In genomic region chr11:113365895-113366294, GRCh38 we compare ENCODE assay signal across 19 cellular contexts. TPM values are rescaled to one million over a fixed set of nuclear protein-coding genes. Genes with fewer than 3 reads are reported as not detected.
DNase-seq lines count a peak whose midpoint lies in the region; ATAC-seq and TF ChIP-seq lines count a peak whose summit lies in the region.
"Had no signal": no experiment of that assay in that cellular context is flagged by ENCODE, and none has a peak within 500 bp of the region (broad histone marks: within the 10 kb centered on the region; RNA-seq: fewer than 3 reads in every experiment).

No MANE protein-coding gene starts in this region.

- H3K27ac ChIP-seq in CD4-positive, CD25-positive, alpha-beta regulatory T cell (ENCODE audit: insufficient read depth, low read length, poor library complexity, severe bottlenecking), result no peak overlapping the region
- no peak overlapping the region for H3K27ac ChIP-seq in CD4-positive, alpha-beta T cell (ENCODE audit: low read depth, low read length)
- no peak overlapping the region for H3K27ac ChIP-seq in esophagus squamous epithelium
- H3K27ac ChIP-seq: BLaER1, SJCRH30 had no signal

- no peaks in the 10 kb centered on the region for H3K9me3 Mint-ChIP-seq in CD4-positive, CD25-positive, alpha-beta regulatory T cell
- H3K9me3 Mint-ChIP-seq in CD4-positive, alpha-beta T cell, result no peaks in the 10 kb centered on the region
- H3K9me3 Mint-ChIP-seq: H9 had no signal

- no peaks in the 10 kb centered on the region for H3K9me3 ChIP-seq in CD4-positive, CD25-positive, alpha-beta regulatory T cell (ENCODE audit: control insufficient read depth in 2 of 2, low read length in 2 of 2)
- no peaks in the 10 kb centered on the region for H3K9me3 ChIP-seq in CD4-positive, alpha-beta T cell (ENCODE audit: control insufficient read depth, low read length)
- no peaks in the 10 kb centered on the region for H3K9me3 ChIP-seq in esophagus squamous epithelium
- H3K9me3 ChIP-seq: BLaER1, SJCRH30 had no signal

- CTCF ChIA-PET in CD4-positive, alpha-beta T cell (lab: Charles Lee), result no interaction called here

- peak in 2 of 3 donors; percentile 11 to 27 for DNase-seq in CD4-positive, CD25-positive, alpha-beta regulatory T cell
- peak in 1 of 10 experiments; percentile 15 for DNase-seq in CD4-positive, alpha-beta T cell
- peak; percentile 67 for DNase-seq in NCI-H510A treated with DMSO at 0.1 percent for 48 hours (lab: John Stamatoyannopoulos, UW)
- DNase-seq in left lobe of liver (ENCODE audit: low spot score), result no peak
- no peak for DNase-seq in 8988T
- no peak for DNase-seq in esophagus squamous epithelium (lab: John Stamatoyannopoulos, UW)
- DNase-seq: Calu3; GDM1; H9; MM.1S; NCI-H1105 treated with DMSO at 0.1 percent for 48 hours; NCI-H187 treated with DMSO at 0.1 percent for 48 hours; NCI-H526; NK-92 treated with Interleukin-12 subunit alpha and Interleukin-12 subunit beta, amount 100 ng/mL, for 24 hours; OCI-M1; RPMI8226; SJCRH30 had no signal

- peak overlapping the region; percentile 88 to 92 (median 91) for H3K27ac Mint-ChIP-seq in CD4-positive, CD25-positive, alpha-beta regulatory T cell
- peak overlapping the region; percentile 85 for H3K27ac Mint-ChIP-seq in CD4-positive, alpha-beta T cell
- H3K27ac Mint-ChIP-seq: H9 had no signal

- WGBS in esophagus squamous epithelium, 2 donors, result 65 to 88% methylated on average over 2 to 5 of the region's 5 CpGs

- no peaks in the 10 kb centered on the region for H3K27me3 Mint-ChIP-seq in CD4-positive, CD25-positive, alpha-beta regulatory T cell
- H3K27me3 Mint-ChIP-seq in CD4-positive, alpha-beta T cell, result no peaks in the 10 kb centered on the region

- POLR2A ChIA-PET in CD4-positive, alpha-beta T cell (lab: Charles Lee), result interaction anchor here (0.6 to 1.4 kb wide), 3 partner anchors 8 to 52 kb away, joined by 3 read pairs; partner anchors contain the start of gene TTC12

- TF ChIP-seq POLR2A in esophagus squamous epithelium (IDR thresholded peaks at IDR 0.05), result no peak

- H3K4me1 Mint-ChIP-seq in CD4-positive, CD25-positive, alpha-beta regulatory T cell, result peaks cover 0 to 34% (median 18%) of the 10 kb centered on the region in 4 donors
- H3K4me1 Mint-ChIP-seq in CD4-positive, alpha-beta T cell (ENCODE audit: low read depth), result peaks cover 37% of the 10 kb centered on the region

- no peak overlapping the region for H3K4me3 ChIP-seq in CD4-positive, CD25-positive, alpha-beta regulatory T cell (ENCODE audit: low read depth, low read length)
- H3K4me3 ChIP-seq in esophagus squamous epithelium, result no peak overlapping the region
- H3K4me3 ChIP-seq: BLaER1, SJCRH30 had no signal

- no peaks in the 10 kb centered on the region for H3K27me3 ChIP-seq in CD4-positive, CD25-positive, alpha-beta regulatory T cell (ENCODE audit: control insufficient read depth, insufficient read depth, low read length)
- H3K27me3 ChIP-seq in CD4-positive, alpha-beta T cell (ENCODE audit: control insufficient read depth, insufficient read depth, low read length), result no peaks in the 10 kb centered on the region
- no peaks in the 10 kb centered on the region for H3K27me3 ChIP-seq in esophagus squamous epithelium
- H3K27me3 ChIP-seq: SJCRH30 had no signal

- peak overlapping the region in 1 of 4 donors; percentile 24 for H3K4me3 Mint-ChIP-seq in CD4-positive, CD25-positive, alpha-beta regulatory T cell
- H3K4me3 Mint-ChIP-seq in CD4-positive, alpha-beta T cell, result no peak overlapping the region
- H3K4me3 Mint-ChIP-seq: H9 had no signal

- ATAC-seq in CD4-positive, CD25-positive, alpha-beta regulatory T cell (ENCODE audit: low read depth in 2 of 2), result peak; percentile 42 to 65
- peak; percentile 71 for ATAC-seq in CD4-positive, alpha-beta T cell (ENCODE audit: poor library complexity)
- ATAC-seq in left lobe of liver, result peak; percentile 39
- no peak for ATAC-seq in GM19467 (IDR thresholded peaks at IDR 0.05; ENCODE audit: unreplicated experiment)

- peaks cover 51% of the 10 kb centered on the region for H3K36me3 ChIP-seq in CD4-positive, CD25-positive, alpha-beta regulatory T cell (ENCODE audit: control insufficient read depth, insufficient read depth, low read length)
- peaks cover 0 to 83% (median 7%) of the 10 kb centered on the region in 3 donors for H3K36me3 ChIP-seq in esophagus squamous epithelium
- H3K36me3 ChIP-seq: BLaER1, SJCRH30 had no signal

- peaks cover 6% of the 10 kb centered on the region for H3K4me1 ChIP-seq in CD4-positive, CD25-positive, alpha-beta regulatory T cell (ENCODE audit: control insufficient read depth, insufficient read depth, low read length, poor library complexity, severe bottlenecking)
- H3K4me1 ChIP-seq in esophagus squamous epithelium, result no peaks in the 10 kb centered on the region
- H3K4me1 ChIP-seq: SJCRH30 had no signal

- intact Hi-C loops in CD4-positive, alpha-beta T cell (cut with DNase I, micrococcal nuclease), result no loop called here
- intact Hi-C loops in esophagus squamous epithelium (cut with DNase I), result no loop called here

- TF ChIP-seq CTCF in CD4-positive, alpha-beta T cell (IDR thresholded peaks at IDR 0.05), result no peak
- no peak for TF ChIP-seq CTCF in esophagus squamous epithelium (IDR thresholded peaks at IDR 0.05)

- peaks cover 48% of the 10 kb centered on the region for H3K36me3 Mint-ChIP-seq in CD4-positive, CD25-positive, alpha-beta regulatory T cell
- H3K36me3 Mint-ChIP-seq in CD4-positive, alpha-beta T cell (ENCODE audit: low read depth), result peaks cover 88% of the 10 kb centered on the region

RNA-seq across cellular contexts. Expression of gene ANKK1, which starts 21.7 kb away (rescaled TPM):
- 0.89 TPM for total RNA-seq in CD4-positive, CD25-positive, alpha-beta regulatory T cell
- under 1 TPM in 3 of 4 donors, not detected in 1; 0.34 to 0.86 (median 0.49) TPM for polyA plus RNA-seq in CD4-positive, CD25-positive, alpha-beta regulatory T cell
- 1 to 10 TPM; 1.2 to 1.6 TPM for total RNA-seq in CD4-positive, alpha-beta T cell
- total RNA-seq in left lobe of liver (0.08 TPM), esophagus squamous epithelium (1 to 10 TPM in 2 of 4 donors, under 1 TPM in 2; 0.21 to 2.7 (median 1.0) TPM)
- total RNA-seq: SJCRH30 had no signal

RNA-seq across cellular contexts. Expression of gene TTC12, which starts 51.5 kb away (rescaled TPM):
- total RNA-seq in CD4-positive, CD25-positive, alpha-beta regulatory T cell, result 22.2 TPM
- polyA plus RNA-seq in CD4-positive, CD25-positive, alpha-beta regulatory T cell, result 10 to 100 TPM in 2 of 4 donors, 1 to 10 TPM in 2; 8.0 to 12.7 (median 10.1) TPM
- 10 to 100 TPM; 26.5 to 34.5 TPM for total RNA-seq in CD4-positive, alpha-beta T cell
- total RNA-seq in left lobe of liver (5.8 TPM), esophagus squamous epithelium (10 to 100 TPM in 2 of 4 donors, 1 to 10 TPM in 2; 2.2 to 14.7 (median 10.8) TPM)
- total RNA-seq: SJCRH30 had no signal

Comparison
In these comparisons a context has a peak if more than half of its experiments do, and no peak if none do; other contexts are left out.
1. DNase-seq: peak in CD4-positive, CD25-positive, alpha-beta regulatory T cell (2 of 3) and NCI-H510A treated with DMSO at 0.1 percent for 48 hours (single experiment); none in left lobe of liver (single experiment), 8988T (single experiment) and esophagus squamous epithelium (single experiment).